ENCODE assay signal across 17 cellular contexts in the genomic region with DNA sequence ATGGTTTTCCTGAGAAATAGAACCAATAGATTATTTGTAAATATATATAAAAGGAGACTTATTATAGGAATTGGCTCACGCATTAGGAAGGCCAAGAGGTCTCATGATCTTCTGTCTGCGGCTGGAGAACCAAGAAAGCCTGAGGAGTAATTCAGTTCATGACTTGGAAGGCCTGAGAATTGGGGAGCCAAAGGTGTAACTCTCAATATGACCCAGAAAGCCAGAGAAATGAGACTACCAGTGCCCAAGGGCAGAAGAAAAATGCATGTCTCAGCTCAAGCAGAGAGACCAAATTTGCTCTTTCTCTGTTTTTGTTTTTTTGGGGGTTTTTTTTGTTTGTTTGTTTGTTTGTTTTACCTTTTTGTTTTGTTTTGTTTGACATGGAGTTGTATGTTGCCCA. TPM values are rescaled to one million over a fixed set of nuclear protein-coding genes. Genes with fewer than 3 reads are reported as not detected.
DNase-seq lines count a peak whose midpoint lies in the region; ATAC-seq and TF ChIP-seq lines count a peak whose summit lies in the region.
"Had no signal": no experiment of that assay in that cellular context is flagged by ENCODE, and none has a peak within 500 bp of the region (broad histone marks: within the 10 kb centered on the region; RNA-seq: fewer than 3 reads in every experiment).

No MANE protein-coding gene starts in this region.

- H3K4me3 Mint-ChIP-seq in stimulated activated naive CD8-positive, alpha-beta T cell treated with anti-CD3 and anti-CD28 coated beads, Interleukin-15, Interleukin-2, amounts not matched to agents 100 ng/mL and 50 ng/mL, for 24 hours, result no peak overlapping the region
- H3K4me3 Mint-ChIP-seq in stimulated activated naive CD8-positive, alpha-beta T cell treated with anti-CD3 and anti-CD28 coated beads, Interleukin-15, amount 100 ng/mL, for 72 hours, result no peak overlapping the region
- no peak overlapping the region for H3K4me3 Mint-ChIP-seq in central memory CD8-positive, alpha-beta T cell
- no peak overlapping the region for H3K4me3 Mint-ChIP-seq in natural killer cell
- H3K4me3 Mint-ChIP-seq: CD4-positive, alpha-beta memory T cell; HFFc6 had no signal

- intact Hi-C loops in natural killer cell (cut with micrococcal nuclease), result loop anchor here (5.0 to 10.0 kb wide), 2 partner anchors 39 to 786 kb away; a partner anchor contains a TSS

- H3K27me3 Mint-ChIP-seq in stimulated activated naive CD8-positive, alpha-beta T cell treated with anti-CD3 and anti-CD28 coated beads, Interleukin-15, Interleukin-2, amounts not matched to agents 100 ng/mL and 50 ng/mL, for 24 hours, result no peaks in the 10 kb centered on the region
- H3K27me3 Mint-ChIP-seq in stimulated activated naive CD8-positive, alpha-beta T cell treated with anti-CD3 and anti-CD28 coated beads, Interleukin-15, amount 100 ng/mL, for 72 hours, result no peaks in the 10 kb centered on the region
- no peaks in the 10 kb centered on the region for H3K27me3 Mint-ChIP-seq in central memory CD8-positive, alpha-beta T cell
- no peaks in the 10 kb centered on the region for H3K27me3 Mint-ChIP-seq in natural killer cell (ENCODE audit: low read depth in 2 of 2)
- H3K27me3 Mint-ChIP-seq: CD4-positive, alpha-beta memory T cell had no signal

- H3K4me1 Mint-ChIP-seq in stimulated activated naive CD8-positive, alpha-beta T cell treated with anti-CD3 and anti-CD28 coated beads, Interleukin-15, Interleukin-2, amounts not matched to agents 100 ng/mL and 50 ng/mL, for 24 hours (ENCODE audit: low read depth), result peaks cover 69% of the 10 kb centered on the region
- H3K4me1 Mint-ChIP-seq in stimulated activated naive CD8-positive, alpha-beta T cell treated with anti-CD3 and anti-CD28 coated beads, Interleukin-15, amount 100 ng/mL, for 72 hours, result peaks cover 71% of the 10 kb centered on the region
- peaks cover 40% of the 10 kb centered on the region for H3K4me1 Mint-ChIP-seq in central memory CD8-positive, alpha-beta T cell
- H3K4me1 Mint-ChIP-seq in natural killer cell, result peaks cover 58 to 60% of the 10 kb centered on the region in 2 donors

- no peak for ATAC-seq in stimulated activated naive CD8-positive, alpha-beta T cell treated with anti-CD3 and anti-CD28 coated beads, Interleukin-15, amount 100 ng/mL, for 72 hours
- no peak for ATAC-seq in central memory CD8-positive, alpha-beta T cell (replicated peaks; ENCODE audit: extremely low read depth, poor library complexity, severe bottlenecking)
- no peak for ATAC-seq in natural killer cell
- ATAC-seq in GM21367 (IDR thresholded peaks at IDR 0.05; ENCODE audit: unreplicated experiment), result no peak
- ATAC-seq: GM12878 had no signal

- DNase-seq in stimulated activated naive CD8-positive, alpha-beta T cell treated with anti-CD3 and anti-CD28 coated beads, Interleukin-15, amount 100 ng/mL, for 72 hours, result no peak
- DNase-seq in central memory CD8-positive, alpha-beta T cell (ENCODE audit: low spot score in 2 of 2), result no peak
- DNase-seq in natural killer cell, result no peak
- no peak for DNase-seq in SW480 (ENCODE audit: low spot score)
- no peak for DNase-seq in ecto neural progenitor cell (ENCODE audit: low spot score)
- DNase-seq: C1 segment of cervical spinal cord; Caco-2; CD4-positive, alpha-beta memory T cell; DMS153; DND-41; GOT3; HFFc6 had no signal

- H3K36me3 Mint-ChIP-seq in stimulated activated naive CD8-positive, alpha-beta T cell treated with anti-CD3 and anti-CD28 coated beads, Interleukin-15, Interleukin-2, amounts not matched to agents 100 ng/mL and 50 ng/mL, for 24 hours (ENCODE audit: low read depth), result peaks cover 32% of the 10 kb centered on the region
- H3K36me3 Mint-ChIP-seq in central memory CD8-positive, alpha-beta T cell (ENCODE audit: insufficient read depth), result peaks cover 3% of the 10 kb centered on the region
- H3K36me3 Mint-ChIP-seq in natural killer cell, result peaks cover 4% of the 10 kb centered on the region
- H3K36me3 Mint-ChIP-seq: CD4-positive, alpha-beta memory T cell had no signal

- peak overlapping the region; percentile 50 for H3K27ac Mint-ChIP-seq in stimulated activated naive CD8-positive, alpha-beta T cell treated with anti-CD3 and anti-CD28 coated beads, Interleukin-15, Interleukin-2, amounts not matched to agents 100 ng/mL and 50 ng/mL, for 24 hours
- peak overlapping the region in 1 of 2 donors; percentile 5 for H3K27ac Mint-ChIP-seq in stimulated activated naive CD8-positive, alpha-beta T cell treated with anti-CD3 and anti-CD28 coated beads, Interleukin-15, amount 100 ng/mL, for 72 hours
- peak overlapping the region; percentile 82 for H3K27ac Mint-ChIP-seq in central memory CD8-positive, alpha-beta T cell (ENCODE audit: low read depth)
- H3K27ac Mint-ChIP-seq in natural killer cell, result peak overlapping the region; percentile 73 to 96
- H3K27ac Mint-ChIP-seq: HFFc6 had no signal

- peaks cover 10% of the 10 kb centered on the region for H3K9me3 Mint-ChIP-seq in stimulated activated naive CD8-positive, alpha-beta T cell treated with anti-CD3 and anti-CD28 coated beads, Interleukin-15, Interleukin-2, amounts not matched to agents 100 ng/mL and 50 ng/mL, for 24 hours
- H3K9me3 Mint-ChIP-seq in stimulated activated naive CD8-positive, alpha-beta T cell treated with anti-CD3 and anti-CD28 coated beads, Interleukin-15, amount 100 ng/mL, for 72 hours, result peaks cover 12 to 23% of the 10 kb centered on the region in 2 donors
- H3K9me3 Mint-ChIP-seq in central memory CD8-positive, alpha-beta T cell, result peaks cover 7% of the 10 kb centered on the region
- H3K9me3 Mint-ChIP-seq in natural killer cell, result peaks cover 3 to 6% of the 10 kb centered on the region in 2 donors
- H3K9me3 Mint-ChIP-seq: CD4-positive, alpha-beta memory T cell; HFFc6 had no signal

- no peak for TF ChIP-seq CTCF in natural killer cell (IDR thresholded peaks at IDR 0.05)

RNA-seq across cellular contexts. Expression of a gene that starts 19.5 kb away (rescaled TPM):
- 100 to 1,000 TPM; 191 to 301 (median 227) TPM for total RNA-seq in natural killer cell
- total RNA-seq: A673, Caco-2, HFFc6 had no signal

RNA-seq across cellular contexts. Expression of a gene that starts 37.4 kb away (rescaled TPM):
- total RNA-seq in natural killer cell, result 10 to 100 TPM; 30.3 to 47.1 (median 34.4) TPM
- total RNA-seq: A172, A673, Caco-2, HFFc6 had no signal

RNA-seq across cellular contexts. Expression of a gene that starts 46.9 kb away (rescaled TPM):
- total RNA-seq in natural killer cell, result 100 to 1,000 TPM; 213 to 249 (median 223) TPM
- total RNA-seq: A172, A673, Caco-2, HFFc6 had no signal
